In genomic region chr3:48472923-48473616, GRCh38 we compare ENCODE assay signal across 8 cellular contexts. TPM values are rescaled to one million over a fixed set of nuclear protein-coding genes. Genes with fewer than 3 reads are reported as not detected.
DNase-seq lines count a peak whose midpoint lies in the region; ATAC-seq and TF ChIP-seq lines count a peak whose summit lies in the region.

No MANE protein-coding gene starts in this region.

- 4 to 9% methylated on average over 13 to 15 of the region's 17 CpGs for WGBS in mesodermal cell (ENCODE audit: insufficient coverage in 2 of 2), 2 experiments

- H3K36me3 Mint-ChIP-seq in endothelial cell (ENCODE audit: low read depth, unreplicated experiment): peaks cover 36% of the 10 kb centered on the region

- ATAC-seq in GM19452 (IDR thresholded peaks at IDR 0.05; ENCODE audit: unreplicated experiment) (peak; percentile 82), HG03575 (IDR thresholded peaks at IDR 0.05; ENCODE audit: extremely low read depth, insufficient number of reproducible peaks, low FRiP score, unreplicated experiment) (peak; percentile 41)

- TF ChIP-seq CTCF in endothelial cell (IDR thresholded peaks at IDR 0.05; ENCODE audit: unreplicated experiment): peak; percentile 46

- no peaks in the 10 kb centered on the region for H3K9me3 ChIP-seq in mesodermal cell (ENCODE audit: control insufficient read depth, low read length)

- H3K4me1 Mint-ChIP-seq in endothelial cell (ENCODE audit: unreplicated experiment): peaks cover 14% of the 10 kb centered on the region

- peaks cover 12% of the 10 kb centered on the region for H3K27me3 Mint-ChIP-seq in endothelial cell (ENCODE audit: unreplicated experiment)

- peak overlapping the region; percentile 95 for H3K27ac ChIP-seq in mesodermal cell (ENCODE audit: low read depth, low read length, severe bottlenecking)

- H3K4me1 ChIP-seq in mesodermal cell (ENCODE audit: control insufficient read depth, insufficient read depth, low read length, poor library complexity, severe bottlenecking): peaks cover 17% of the 10 kb centered on the region

- H3K9me3 Mint-ChIP-seq in endothelial cell (ENCODE audit: unreplicated experiment): no peaks in the 10 kb centered on the region

- H3K4me3 Mint-ChIP-seq in endothelial cell (ENCODE audit: unreplicated experiment): peak overlapping the region; percentile 99

- DNase-seq in COLO668 (lab: John Stamatoyannopoulos, UW; ENCODE audit: unreplicated experiment) (peak; percentile 84), NOMO-1 treated with dmso at 0.1 percent for 144 hours (lab: John Stamatoyannopoulos, UW; ENCODE audit: unreplicated experiment) (peak; percentile 95), endothelial cell (ENCODE audit: low spot score) (peak; percentile 92)
- DNase-seq in activated CD8-positive, alpha-beta memory T cell treated with anti-CD3 and anti-CD28 coated beads, Interleukin-2, amount 50 U/mL, for 1 hour (ENCODE audit: extremely low read depth): peak; percentile 91
- DNase-seq in stimulated activated CD8-positive, alpha-beta memory T cell treated with anti-CD3 and anti-CD28 coated beads, Interleukin-15, amount 100 ng/mL, for 24 hours (ENCODE audit: low read depth): peak; percentile 74

- peak overlapping the region; percentile 57 for H3K4me3 ChIP-seq in mesodermal cell (ENCODE audit: extremely low read depth, insufficient read depth, low read length, poor library complexity, severe bottlenecking)

- peak overlapping the region; percentile 100 for H3K27ac Mint-ChIP-seq in endothelial cell (ENCODE audit: unreplicated experiment)

- peaks cover 26% of the 10 kb centered on the region for H3K36me3 ChIP-seq in mesodermal cell (ENCODE audit: control insufficient read depth, insufficient read depth, low read length)

RNA-seq across cellular contexts. Expression of gene ATRIP, which starts 26.5 kb away (rescaled TPM):
- 11.2 TPM for total RNA-seq in endothelial cell (ENCODE audit: unreplicated experiment)
- 13.1 TPM for polyA plus RNA-seq in mesodermal cell (2013, experiment 1 of 2)
- 10.5 TPM for polyA plus RNA-seq in mesodermal cell (2013, experiment 2 of 2)

RNA-seq across cellular contexts. Expression of gene SHISA5, which starts 30.9 kb away (rescaled TPM):
- 283 TPM for total RNA-seq in endothelial cell (ENCODE audit: unreplicated experiment)
- polyA plus RNA-seq in mesodermal cell (2013, experiment 1 of 2): 233 TPM
- 178 TPM for polyA plus RNA-seq in mesodermal cell (2013, experiment 2 of 2)

RNA-seq across cellular contexts. Expression of gene TMA7, which starts 33.0 kb away (rescaled TPM):
- 326 TPM for total RNA-seq in endothelial cell (ENCODE audit: unreplicated experiment)
- 468 TPM for polyA plus RNA-seq in mesodermal cell (2013, experiment 1 of 2)
- 482 TPM for polyA plus RNA-seq in mesodermal cell (2013, experiment 2 of 2)

RNA-seq across cellular contexts. Expression of gene CCDC51, which starts 33.2 kb away (rescaled TPM):
- total RNA-seq in endothelial cell (ENCODE audit: unreplicated experiment): 11.8 TPM
- 16.5 TPM for polyA plus RNA-seq in mesodermal cell (2013, experiment 1 of 2)
- polyA plus RNA-seq in mesodermal cell (2013, experiment 2 of 2): 14.6 TPM

RNA-seq across cellular contexts. Expression of gene PLXNB1, which starts 43.2 kb away (rescaled TPM):
- total RNA-seq in endothelial cell (ENCODE audit: unreplicated experiment): 68.7 TPM
- 57.1 TPM for polyA plus RNA-seq in mesodermal cell (2013, experiment 1 of 2)
- polyA plus RNA-seq in mesodermal cell (2013, experiment 2 of 2): 47.5 TPM

Comparison
In these comparisons a context has a peak if more than half of its experiments do, and no peak if none do; other contexts are left out.
1. Peak in every context shown above with its lines: DNase-seq, ATAC-seq, H3K4me3 ChIP-seq and H3K27ac ChIP-seq.